In the genomic region with DNA sequence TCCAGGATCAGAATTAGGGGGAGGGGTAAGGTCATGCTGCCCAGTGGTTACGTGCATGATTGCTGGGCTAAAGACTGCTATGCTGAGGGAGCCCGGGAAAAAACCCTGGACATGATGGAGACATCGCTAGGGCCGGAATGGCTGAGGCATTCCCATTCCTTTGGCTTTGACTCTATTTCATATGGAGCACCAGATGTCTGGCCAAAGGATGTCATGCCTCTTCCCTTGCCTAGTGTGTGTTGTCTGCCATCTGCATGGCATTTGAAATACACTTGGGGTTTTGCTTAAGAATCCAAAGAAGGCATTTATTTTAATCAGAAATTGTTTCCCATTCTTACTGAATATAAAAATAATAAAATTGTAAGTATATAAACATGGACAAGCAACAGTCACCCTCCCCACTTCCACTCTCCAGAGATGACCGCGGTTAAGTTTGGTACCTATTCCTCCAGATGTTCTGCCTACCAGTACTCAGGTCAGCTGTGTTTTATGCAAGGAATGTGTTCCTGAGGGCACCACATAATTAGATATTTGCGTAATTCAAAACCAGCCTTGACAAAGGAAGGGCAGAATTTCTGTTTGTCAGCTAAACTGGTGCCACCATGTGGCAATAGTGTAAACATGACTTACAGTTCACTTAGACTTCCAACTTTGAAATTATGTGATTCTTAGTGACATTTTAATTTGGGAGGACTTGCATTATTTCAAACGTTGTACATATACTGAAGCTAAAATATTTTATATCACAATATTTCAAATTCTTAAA, we compare ENCODE assay signal across 8 cellular contexts.
DNase-seq lines count a peak whose midpoint lies in the region; ATAC-seq and TF ChIP-seq lines count a peak whose summit lies in the region.

No MANE protein-coding gene starts in this region.

- H3K4me3 ChIP-seq in choroid plexus epithelial cell (ENCODE audit: low read depth, low read length) = no peak overlapping the region

- CTCF ChIA-PET in activated CD4-positive, alpha-beta memory T cell treated with anti-CD3 and anti-CD28 coated beads for 36 hours (lab: Charles Lee) = interaction anchor here (0.9 kb wide), 1 partner anchor 106 kb away, joined by 3 read pairs; no protein-coding TSS in a partner anchor

- in situ Hi-C loops in GM13976 (cut with MboI; ENCODE audit: low sequenced_read_pairs, unreplicated experiment) = loop anchor here (10.0 kb wide), 1 partner anchor 255 kb away; no protein-coding TSS in a partner anchor

- H3K36me3 Mint-ChIP-seq in osteocyte (ENCODE audit: unreplicated experiment) = no peaks in the 10 kb centered on the region
- no peaks in the 10 kb centered on the region for H3K36me3 Mint-ChIP-seq in activated CD4-positive, alpha-beta memory T cell treated with anti-CD3 and anti-CD28 coated beads for 36 hours

- intact Hi-C loops in activated CD4-positive, alpha-beta memory T cell treated with anti-CD3 and anti-CD28 coated beads for 36 hours (cut with micrococcal nuclease) = loop anchor here (1.0 kb wide), 1 partner anchor 271 kb away; no protein-coding TSS in a partner anchor

- H3K4me1 Mint-ChIP-seq in osteocyte (ENCODE audit: unreplicated experiment) = peaks cover 22% of the 10 kb centered on the region
- H3K4me1 Mint-ChIP-seq in activated CD4-positive, alpha-beta memory T cell treated with anti-CD3 and anti-CD28 coated beads for 36 hours (ENCODE audit: low read depth) = no peaks in the 10 kb centered on the region

- POLR2A ChIA-PET in activated CD4-positive, alpha-beta memory T cell treated with anti-CD3 and anti-CD28 coated beads for 36 hours (lab: Charles Lee) = no interaction called here

- ATAC-seq in HG03175 (IDR thresholded peaks at IDR 0.05; ENCODE audit: unreplicated experiment) = no peak
- ATAC-seq in GM21576 (IDR thresholded peaks at IDR 0.05; ENCODE audit: unreplicated experiment) = no peak

- peak; percentile 23 for TF ChIP-seq CTCF in AG09319 (IDR thresholded peaks at IDR 0.05; ENCODE audit: low read depth, low read length)
- TF ChIP-seq CTCF in GM13976 (IDR thresholded peaks at IDR 0.05; ENCODE audit: borderline replicate concordance, control extremely low read depth, extremely low read depth, insufficient read depth, missing control alignments) = no peak
- TF ChIP-seq CTCF in choroid plexus epithelial cell (conservative IDR thresholded peaks at IDR 0.05; ENCODE audit: low read depth, low read length) = peak; percentile 33
- peak; percentile 58 for TF ChIP-seq CTCF in osteocyte (IDR thresholded peaks at IDR 0.05)

- peak overlapping the region; percentile 71 for H3K27ac Mint-ChIP-seq in osteocyte (ENCODE audit: unreplicated experiment)
- H3K27ac Mint-ChIP-seq in activated CD4-positive, alpha-beta memory T cell treated with anti-CD3 and anti-CD28 coated beads for 36 hours = no peak overlapping the region

- peaks cover 10% of the 10 kb centered on the region for H3K9me3 Mint-ChIP-seq in osteocyte (ENCODE audit: unreplicated experiment)
- no peaks in the 10 kb centered on the region for H3K9me3 Mint-ChIP-seq in activated CD4-positive, alpha-beta memory T cell treated with anti-CD3 and anti-CD28 coated beads for 36 hours

- no peak overlapping the region for H3K4me3 Mint-ChIP-seq in osteocyte (ENCODE audit: unreplicated experiment)
- no peak overlapping the region for H3K4me3 Mint-ChIP-seq in activated CD4-positive, alpha-beta memory T cell treated with anti-CD3 and anti-CD28 coated beads for 36 hours

- DNase-seq in AG09319 (ENCODE audit: extremely low read depth, low read depth) = peak; percentile 37
- DNase-seq in GM13976 (ENCODE audit: low spot score) = peak; percentile 27
- DNase-seq in NCI-H460 (ENCODE audit: extremely low read depth, low read depth) = peak; percentile 33
- DNase-seq in choroid plexus epithelial cell (ENCODE audit: low read depth) = peak; percentile 68
- DNase-seq in osteocyte (ENCODE audit: extremely low spot score, unreplicated experiment) = no peak
- no peak for DNase-seq in activated CD4-positive, alpha-beta memory T cell treated with anti-CD3 and anti-CD28 coated beads for 36 hours

- no peaks in the 10 kb centered on the region for H3K27me3 Mint-ChIP-seq in osteocyte (ENCODE audit: unreplicated experiment)
- H3K27me3 Mint-ChIP-seq in activated CD4-positive, alpha-beta memory T cell treated with anti-CD3 and anti-CD28 coated beads for 36 hours = no peaks in the 10 kb centered on the region

Comparison
In these comparisons a context has a peak if more than half of its experiments do, and no peak if none do; other contexts are left out.
1. DNase-seq: peak in AG09319 (single experiment), GM13976 (single experiment), NCI-H460 (single experiment) and choroid plexus epithelial cell (single experiment); none in osteocyte (single experiment) and activated CD4-positive, alpha-beta memory T cell treated with anti-CD3 and anti-CD28 coated beads for 36 hours (single experiment).